26 cellular contexts compared by ENCODE assay signal in genomic region chr18:24344509-24344908, GRCh38.
"Had no signal": no experiment of that assay in that cellular context is flagged by ENCODE, and none has a peak within 500 bp of the region (broad histone marks: within the 10 kb centered on the region; RNA-seq: fewer than 3 reads in every experiment).

No MANE protein-coding gene starts in this region.

- H3K27me3 ChIP-seq: stomach, suprapubic skin, testis, thyroid gland, tibial artery, tibial nerve, transverse colon, upper lobe of left lung, upper lobe of right lung, uterus, vagina had no signal

- H3K9me3 ChIP-seq: stomach, suprapubic skin, testis, thoracic aorta, thyroid gland, tibial artery, tibial nerve, transverse colon, upper lobe of left lung, upper lobe of right lung, uterus, vagina had no signal

- H3K4me1 ChIP-seq: stomach, suprapubic skin, testis, tibial artery, tibial nerve, transverse colon, upper lobe of left lung, upper lobe of right lung, uterus, vagina had no signal

- H3K27ac ChIP-seq: stomach, suprapubic skin, testis, thoracic aorta, thyroid gland, tibial artery, tibial nerve, transverse colon, upper lobe of left lung, upper lobe of right lung, uterus, vagina had no signal

- DNase-seq: stimulated activated CD4-positive, alpha-beta T cell treated with anti-CD3 and anti-CD28 coated beads, Interleukin-2, amount 100 ng/mL, for 48 hours; stimulated activated CD4-positive, alpha-beta T cell treated with anti-CD3 and anti-CD28 coated beads, Interleukin-4, amount 100 ng/mL, for 1 hour; stimulated activated CD4-positive, alpha-beta T cell treated with anti-CD3 and anti-CD28 coated beads, Interleukin-4, amount 100 ng/mL, for 24 hours; stimulated activated CD4-positive, alpha-beta T cell treated with anti-CD3 and anti-CD28 coated beads, Interleukin-4, amount 100 ng/mL, for 4 hours; stimulated activated CD8-positive, alpha-beta memory T cell treated with anti-CD3 and anti-CD28 coated beads, Interleukin-4, amount 100 ng/mL, for 48 hours; stimulated activated naive B cell treated with anti-CD40 and anti-IgM and Interleukin-4, amounts not matched to agents 10 μg/mL and 1 μg/mL and 100 μg/mL, for 72 hours; stimulated activated naive CD4-positive, alpha-beta T cell; stimulated activated naive CD4-positive, alpha-beta T cell treated with Interleukin-2 at 50 U/mL for 16 hours; stimulated activated naive CD8-positive, alpha-beta T cell treated with anti-CD3 and anti-CD28 coated beads, Interleukin-15, amount 100 ng/mL, for 72 hours; stimulated activated naive CD8-positive, alpha-beta T cell treated with anti-CD3 and anti-CD28 coated beads, Interleukin-15, Interleukin-2, amounts not matched to agents 100 U/mL and 50 U/mL, for 24 hours; stomach; substantia nigra; testis; thyroid gland; tibial artery; transverse colon; trophoblast cell; upper lobe of left lung; upper lobe of right lung; uterus had no signal

- ATAC-seq: stimulated activated effector memory CD8-positive, alpha-beta T cell treated with anti-CD3 and anti-CD28 coated beads, Interleukin-12 subunit alpha, Interleukin-12 subunit beta, amount 100 ng/mL, for 72 hours; stimulated activated memory B cell treated with anti-CD40 and anti-IgM and Interleukin-4, amounts not matched to agents 10 μg/mL and 1 μg/mL and 100 μg/mL, for 72 hours; stimulated activated naive B cell treated with anti-CD40 and anti-IgM and Interleukin-4, amounts not matched to agents 10 μg/mL and 1 μg/mL and 100 μg/mL, for 72 hours; stimulated activated naive CD8-positive, alpha-beta T cell treated with anti-CD3 and anti-CD28 coated beads, Interleukin-15, amount 100 ng/mL, for 72 hours; stimulated activated naive CD8-positive, alpha-beta T cell treated with anti-CD3 and anti-CD28 coated beads, Interleukin-15, Interleukin-2, amounts not matched to agents 100 U/mL and 50 U/mL, for 24 hours; upper lobe of right lung had no signal

- H3K4me3 ChIP-seq: stomach, suprapubic skin, testis, thoracic aorta, thyroid gland, tibial artery, tibial nerve, transverse colon, upper lobe of left lung, upper lobe of right lung, uterus, vagina had no signal

- H3K36me3 ChIP-seq: suprapubic skin, thoracic aorta, thyroid gland, transverse colon, upper lobe of right lung, uterus had no signal
